9 cellular contexts compared by ENCODE assay signal in genomic region chr1:212814989-212815388, GRCh38. TPM values are rescaled to one million over a fixed set of nuclear protein-coding genes. Genes with fewer than 3 reads are reported as not detected.
A peak's percentile ranks its signal among the peaks of the same experiment; 100 is the strongest.
DNase-seq lines count a peak whose midpoint lies in the region; ATAC-seq and TF ChIP-seq lines count a peak whose summit lies in the region.
"Had no signal": no experiment of that assay in that cellular context is flagged by ENCODE, and none has a peak within 500 bp of the region (broad histone marks: within the 10 kb centered on the region; RNA-seq: fewer than 3 reads in every experiment).

No MANE protein-coding gene starts in this region.

- TF ChIP-seq POLR2A in breast epithelium (IDR thresholded peaks at IDR 0.05) (no peak), tibial nerve (IDR thresholded peaks at IDR 0.05) (no peak)

- DNase-seq in MCF 10A (ENCODE audit: unreplicated experiment) (peak; percentile 57), breast epithelium (ENCODE audit: low spot score in 2 of 2) (no peak), NCI-H82 treated with DMSO at 0.1 percent for 48 hours (lab: John Stamatoyannopoulos, UW; ENCODE audit: unreplicated experiment) (peak; percentile 38), fibroblast of villous mesenchyme (ENCODE audit: low read depth) (peak; percentile 45), tibial nerve (ENCODE audit: low spot score in 2 of 2) (peak in 1 of 2 donors; percentile 60), SK-N-DZ (ENCODE audit: low spot score) (no peak)
- DNase-seq in stimulated activated naive CD8-positive, alpha-beta T cell treated with anti-CD3 and anti-CD28 coated beads, Interleukin-15, Interleukin-2, amounts not matched to agents 100 U/mL and 50 U/mL, for 24 hours, result no peak

- TF ChIP-seq CTCF in MCF 10A (IDR thresholded peaks at IDR 0.05; ENCODE audit: unreplicated experiment), result peak; percentile 52
- no peak for TF ChIP-seq CTCF in breast epithelium (IDR thresholded peaks at IDR 0.05)
- peak; percentile 40 for TF ChIP-seq CTCF in fibroblast of villous mesenchyme (IDR thresholded peaks at IDR 0.05; ENCODE audit: insufficient read depth, low read depth, low read length)
- peak in 3 of 5 experiments; percentile 12 to 28 (median 22) for TF ChIP-seq CTCF in tibial nerve (IDR thresholded peaks at IDR 0.05)

- no peak for TF ChIP-seq EP300 in tibial nerve (IDR thresholded peaks at IDR 0.05)

- no peaks in the 10 kb centered on the region for H3K36me3 ChIP-seq in breast epithelium
- H3K36me3 ChIP-seq in tibial nerve, result peaks cover 0 to 40% (median 0%) of the 10 kb centered on the region in 3 donors

- intact Hi-C loops in MCF 10A (cut with micrococcal nuclease) (loop anchor here (1.0 to 10.0 kb wide), 2 partner anchors 180 to 260 kb away; no protein-coding TSS in a partner anchor), breast epithelium (cut with DNase I; ENCODE audit: low total_unique reads) (no loop called here)

- no peaks in the 10 kb centered on the region for H3K27me3 ChIP-seq in breast epithelium
- no peaks in the 10 kb centered on the region for H3K27me3 ChIP-seq in tibial nerve

- H3K4me3 ChIP-seq in breast epithelium, result no peak overlapping the region
- no peak overlapping the region for H3K4me3 ChIP-seq in fibroblast of villous mesenchyme (ENCODE audit: low read depth, low read length)
- no peak overlapping the region for H3K4me3 ChIP-seq in tibial nerve

- WGBS in tibial nerve, 2 donors, result 59 to 60% methylated on average over 5 of the region's 5 CpGs

- H3K36me3 Mint-ChIP-seq in MCF 10A (ENCODE audit: insufficient read depth, unreplicated experiment), result peaks cover 12% of the 10 kb centered on the region

- H3K4me3 Mint-ChIP-seq in MCF 10A (ENCODE audit: unreplicated experiment), result no peak overlapping the region
- H3K4me3 Mint-ChIP-seq: stimulated activated naive CD8-positive, alpha-beta T cell treated with anti-CD3 and anti-CD28 coated beads, Interleukin-15, Interleukin-2, amounts not matched to agents 100 ng/mL and 50 ng/mL, for 24 hours had no signal

- H3K4me1 Mint-ChIP-seq in MCF 10A (ENCODE audit: insufficient read depth, unreplicated experiment), result peaks cover 5% of the 10 kb centered on the region

- no peak for ATAC-seq in stimulated activated naive CD8-positive, alpha-beta T cell treated with anti-CD3 and anti-CD28 coated beads, Interleukin-15, Interleukin-2, amounts not matched to agents 100 U/mL and 50 U/mL, for 24 hours
- no peak for ATAC-seq in HG02798 (IDR thresholded peaks at IDR 0.05; ENCODE audit: poor library complexity, unreplicated experiment)

- H3K9me3 Mint-ChIP-seq in MCF 10A (ENCODE audit: unreplicated experiment), result no peaks in the 10 kb centered on the region
- H3K9me3 Mint-ChIP-seq: stimulated activated naive CD8-positive, alpha-beta T cell treated with anti-CD3 and anti-CD28 coated beads, Interleukin-15, Interleukin-2, amounts not matched to agents 100 ng/mL and 50 ng/mL, for 24 hours had no signal

- POLR2A ChIA-PET in MCF 10A (lab: Yijun Ruan, JAX), result interaction anchor here (0.6 to 1.9 kb wide), 6 partner anchors 11 to 423 kb away, joined by 3 to 10 read pairs (median 4); partner anchors contain the start of gene FLVCR1

- BruUV-seq in MCF 10A (replicated peaks; lab: Mats Ljungman, UMichigan), result no TSS peak

- CTCF ChIA-PET in MCF 10A (lab: Yijun Ruan, JAX), result interaction anchor here (0.5 to 5.8 kb wide), 24 partner anchors 9 to 685 kb away, joined by 3 to 73 read pairs (median 4); partner anchors contain the start of gene FLVCR1

- H3K27ac ChIP-seq in breast epithelium (no peak overlapping the region), tibial nerve (no peak overlapping the region)

- H3K9me3 ChIP-seq in breast epithelium, result no peaks in the 10 kb centered on the region
- H3K9me3 ChIP-seq in tibial nerve, result no peaks in the 10 kb centered on the region

- no peaks in the 10 kb centered on the region for H3K27me3 Mint-ChIP-seq in MCF 10A (ENCODE audit: insufficient read depth, unreplicated experiment)
- H3K27me3 Mint-ChIP-seq: stimulated activated naive CD8-positive, alpha-beta T cell treated with anti-CD3 and anti-CD28 coated beads, Interleukin-15, Interleukin-2, amounts not matched to agents 100 ng/mL and 50 ng/mL, for 24 hours had no signal

- H3K4me1 ChIP-seq in breast epithelium (no peaks in the 10 kb centered on the region), tibial nerve (peaks cover 0 to 4% (median 2%) of the 10 kb centered on the region in 4 donors)

- H3K27ac Mint-ChIP-seq in MCF 10A (ENCODE audit: low read depth, unreplicated experiment), result no peak overlapping the region
- H3K27ac Mint-ChIP-seq: stimulated activated naive CD8-positive, alpha-beta T cell treated with anti-CD3 and anti-CD28 coated beads, Interleukin-15, Interleukin-2, amounts not matched to agents 100 ng/mL and 50 ng/mL, for 24 hours had no signal

RNA-seq across cellular contexts. Expression of gene TATDN3, which starts 23.3 kb away (rescaled TPM):
- total RNA-seq in MCF 10A (2022), result 31.5 and 35.7 TPM in 2 replicates
- total RNA-seq in breast epithelium, result 10 to 100 TPM in 2 of 3 donors, 1 to 10 TPM in 1; 9.2 to 28.6 (median 15.5) TPM
- total RNA-seq in fibroblast of villous mesenchyme, result 10.6 and 15.5 TPM in 2 replicates
- total RNA-seq in tibial nerve, result 10 to 100 TPM in 3 of 4 donors, 1 to 10 TPM in 1; 9.2 to 25.1 (median 13.0) TPM
- 24.8 and 28.7 TPM in 2 replicates for polyA plus RNA-seq in SK-N-DZ (2014; cell fraction: cytosol; rRNA removed)
- polyA plus RNA-seq in SK-N-DZ (2014; cell fraction: nucleus; rRNA removed), result 22.0 and 29.3 TPM in 2 replicates

RNA-seq across cellular contexts. Expression of gene NSL1, which starts 23.4 kb away (rescaled TPM):
- total RNA-seq in MCF 10A (2022), result 39.7 and 42.2 TPM in 2 replicates
- 10 to 100 TPM; 28.5 to 47.5 (median 44.6) TPM for total RNA-seq in breast epithelium
- 36.7 and 42.3 TPM in 2 replicates for total RNA-seq in fibroblast of villous mesenchyme
- 10 to 100 TPM; 28.8 to 44.7 (median 32.6) TPM for total RNA-seq in tibial nerve
- 76.5 and 86.2 TPM in 2 replicates for polyA plus RNA-seq in SK-N-DZ (2014; cell fraction: cytosol; rRNA removed)
- 44.6 and 87.6 TPM in 2 replicates for polyA plus RNA-seq in SK-N-DZ (2014; cell fraction: nucleus; rRNA removed)

RNA-seq across cellular contexts. Expression of gene SPATA45, which starts 32.5 kb away (rescaled TPM):
- total RNA-seq in MCF 10A (2022) (not detected in 2 replicates), breast epithelium (not detected), fibroblast of villous mesenchyme (0.43 TPM in 1 of 2 replicates, not detected in the other), tibial nerve (not detected)
- not detected in 2 replicates for polyA plus RNA-seq in SK-N-DZ (2014; cell fraction: cytosol; rRNA removed)
- not detected in 2 replicates for polyA plus RNA-seq in SK-N-DZ (2014; cell fraction: nucleus; rRNA removed)

RNA-seq across cellular contexts. Expression of gene FLVCR1, which starts 43.1 kb away (rescaled TPM):
- total RNA-seq in MCF 10A (2022), result 16.5 and 17.9 TPM in 2 replicates
- 1 to 10 TPM; 4.0 to 7.9 (median 6.1) TPM for total RNA-seq in breast epithelium
- 9.0 and 15.1 TPM in 2 replicates for total RNA-seq in fibroblast of villous mesenchyme
- 10 to 100 TPM in 3 of 4 donors, 1 to 10 TPM in 1; 3.7 to 29.4 (median 14.0) TPM for total RNA-seq in tibial nerve
- 14.7 and 24.0 TPM in 2 replicates for polyA plus RNA-seq in SK-N-DZ (2014; cell fraction: cytosol; rRNA removed)
- 12.8 and 19.0 TPM in 2 replicates for polyA plus RNA-seq in SK-N-DZ (2014; cell fraction: nucleus; rRNA removed)

Comparison
In these comparisons a context has a peak if more than half of its experiments do, and no peak if none do; other contexts are left out.
1. DNase-seq: peak in MCF 10A (single experiment), NCI-H82 treated with DMSO at 0.1 percent for 48 hours (single experiment) and fibroblast of villous mesenchyme (single experiment); none in breast epithelium (0 of 2), stimulated activated naive CD8-positive, alpha-beta T cell treated with anti-CD3 and anti-CD28 coated beads, Interleukin-15, Interleukin-2, amounts not matched to agents 100 U/mL and 50 U/mL, for 24 hours (single experiment) and SK-N-DZ (single experiment).
2. CTCF ChIP-seq: peak in MCF 10A (single experiment), fibroblast of villous mesenchyme (single experiment) and tibial nerve (3 of 5); none in breast epithelium (0 of 3).